Comparison of ENCODE assay signal across 11 cellular contexts in the genomic region with DNA sequence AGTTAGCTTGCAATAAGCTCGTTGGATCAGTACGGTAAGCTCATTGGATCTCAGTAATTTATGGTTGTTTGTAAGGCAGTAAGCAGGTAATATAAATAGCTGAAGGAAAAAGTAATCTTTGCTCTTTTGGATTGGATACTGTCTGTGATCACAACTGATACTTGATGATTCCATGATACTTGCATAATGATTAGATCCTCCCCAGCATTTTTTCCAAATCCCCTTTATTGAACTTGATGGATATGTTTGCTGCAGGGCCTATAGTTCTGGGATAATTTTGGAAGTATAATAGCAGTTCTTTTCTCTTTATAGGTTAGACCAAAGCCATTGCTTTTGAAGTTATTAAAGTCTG. TPM values are rescaled to one million over a fixed set of nuclear protein-coding genes. Genes with fewer than 3 reads are reported as not detected.
DNase-seq lines count a peak whose midpoint lies in the region; TF ChIP-seq lines count a peak whose summit lies in the region.
"Had no signal": no experiment of that assay in that cellular context is flagged by ENCODE, and none has a peak within 500 bp of the region (broad histone marks: within the 10 kb centered on the region; RNA-seq: fewer than 3 reads in every experiment).

No MANE protein-coding gene starts in this region.

- CTCF ChIA-PET in MCF 10A (lab: Yijun Ruan, JAX) (interaction anchor here (0.6 to 2.9 kb wide), 5 partner anchors 15 to 1271 kb away, joined by 3 to 6 read pairs (median 3); no protein-coding TSS in a partner anchor), OCI-LY7 (lab: Charles Lee; ENCODE audit: unreplicated experiment) (interaction anchor here (0.5 to 0.9 kb wide), 2 partner anchors 17 to 455 kb away, joined by 3 to 4 read pairs; no protein-coding TSS in a partner anchor)

- H2AFZ ChIP-seq in OCI-LY7 (ENCODE audit: low read length): no peak overlapping the region

- no peaks in the 10 kb centered on the region for H3K9me2 ChIP-seq in OCI-LY7 (ENCODE audit: insufficient read depth, low read length)

- H3K27me3 ChIP-seq in breast epithelium: no peaks in the 10 kb centered on the region
- no peaks in the 10 kb centered on the region for H3K27me3 ChIP-seq in subcutaneous abdominal adipose tissue (ENCODE audit: control insufficient read depth in 5 of 5, insufficient read depth in 4 of 5, low read length in 5 of 5)
- no peaks in the 10 kb centered on the region for H3K27me3 ChIP-seq in esophagus muscularis mucosa
- H3K27me3 ChIP-seq: BE2C had no signal

- H3K36me3 Mint-ChIP-seq in MCF 10A (ENCODE audit: insufficient read depth, unreplicated experiment): peaks cover 100% of the 10 kb centered on the region

- peak overlapping the region; percentile 59 for H3K4me2 ChIP-seq in OCI-LY7 (ENCODE audit: low read length)

- WGBS in esophagus muscularis mucosa: 90% methylated on average over 2 of the region's 2 CpGs

- H4K20me1 ChIP-seq in OCI-LY7 (ENCODE audit: insufficient read depth, low read length): peaks cover 36% of the 10 kb centered on the region

- no peak for TF ChIP-seq EP300 in esophagus muscularis mucosa (IDR thresholded peaks at IDR 0.05)

- no peak for TF ChIP-seq CTCF in MCF 10A (IDR thresholded peaks at IDR 0.05; ENCODE audit: unreplicated experiment)
- TF ChIP-seq CTCF in breast epithelium (IDR thresholded peaks at IDR 0.05): no peak
- TF ChIP-seq CTCF in OCI-LY7 (conservative IDR thresholded peaks at IDR 0.05; ENCODE audit: low read length): no peak
- TF ChIP-seq CTCF in fibroblast of villous mesenchyme (IDR thresholded peaks at IDR 0.05; ENCODE audit: insufficient read depth, low read depth, low read length): no peak
- no peak for TF ChIP-seq CTCF in esophagus muscularis mucosa (IDR thresholded peaks at IDR 0.05)

- no peak overlapping the region for H3K27ac ChIP-seq in breast epithelium
- peak overlapping the region; percentile 42 for H3K27ac ChIP-seq in OCI-LY7 (ENCODE audit: low read depth, low read length, poor library complexity, severe bottlenecking)
- H3K27ac ChIP-seq in subcutaneous abdominal adipose tissue (ENCODE audit: low read depth, low read length): peak overlapping the region; percentile 12
- H3K27ac ChIP-seq in esophagus muscularis mucosa (replicated peaks in 1 of 4): no peak overlapping the region

- peaks cover 98% of the 10 kb centered on the region for H3K79me2 ChIP-seq in OCI-LY7 (ENCODE audit: insufficient read depth, low read depth, low read length)

- H3K4me1 ChIP-seq in breast epithelium (peaks cover 0 to 8% of the 10 kb centered on the region in 2 donors), OCI-LY7 (ENCODE audit: insufficient read depth, low read length, poor library complexity, severe bottlenecking) (peaks cover 57% of the 10 kb centered on the region), subcutaneous abdominal adipose tissue (ENCODE audit: control insufficient read depth in 5 of 5, insufficient read depth in 5 of 5, low read length in 5 of 5) (peaks cover 0 to 43% (median 26%) of the 10 kb centered on the region in 5 donors), esophagus muscularis mucosa (peaks cover 16 to 56% (median 51%) of the 10 kb centered on the region in 4 donors)
- H3K4me1 ChIP-seq: BE2C had no signal

- no TSS peak for BruUV-seq in MCF 10A (replicated peaks; lab: Mats Ljungman, UMichigan)
- no TSS peak for BruUV-seq in OCI-LY7 (replicated peaks; lab: Mats Ljungman, UMichigan)

- no peak overlapping the region for H3K27ac Mint-ChIP-seq in MCF 10A (ENCODE audit: low read depth, unreplicated experiment)

- H3K4me3 ChIP-seq in breast epithelium (no peak overlapping the region), OCI-LY7 (ENCODE audit: low read depth, low read length, poor library complexity, severe bottlenecking) (peak overlapping the region; percentile 99), fibroblast of villous mesenchyme (ENCODE audit: low read depth, low read length) (peak overlapping the region; percentile 41), subcutaneous abdominal adipose tissue (ENCODE audit: low read depth in 1 of 5, low read length in 5 of 5) (no peak overlapping the region), esophagus muscularis mucosa (no peak overlapping the region)

- DNase-seq in MCF 10A (ENCODE audit: unreplicated experiment) (no peak), breast epithelium (ENCODE audit: low spot score in 2 of 2) (no peak), OCI-LY7 (ENCODE audit: low spot score) (no peak), fibroblast of villous mesenchyme (ENCODE audit: low read depth) (no peak), NCI-H345 (lab: John Stamatoyannopoulos, UW) (no peak), ecto neural progenitor cell (ENCODE audit: low spot score) (no peak), esophagus muscularis mucosa (ENCODE audit: extremely low spot score) (no peak)
- DNase-seq: BE2C; PC-3; stimulated activated CD4-positive, alpha-beta T cell treated with anti-CD3 and anti-CD28 coated beads, Interleukin-4, amount 100 ng/mL, for 24 hours had no signal

- peaks cover 14% of the 10 kb centered on the region for H3K4me1 Mint-ChIP-seq in MCF 10A (ENCODE audit: insufficient read depth, unreplicated experiment)

- H3K9me3 Mint-ChIP-seq in MCF 10A (ENCODE audit: unreplicated experiment): no peaks in the 10 kb centered on the region

- no peak for TF ChIP-seq POLR2A in breast epithelium (IDR thresholded peaks at IDR 0.05)
- no peak for TF ChIP-seq POLR2A in esophagus muscularis mucosa (IDR thresholded peaks at IDR 0.05; ENCODE audit: low read depth)

- no peaks in the 10 kb centered on the region for H3K27me3 Mint-ChIP-seq in MCF 10A (ENCODE audit: insufficient read depth, unreplicated experiment)

- intact Hi-C loops in MCF 10A (cut with micrococcal nuclease): no loop called here
- intact Hi-C loops in breast epithelium (cut with DNase I; ENCODE audit: low total_unique reads): no loop called here
- intact Hi-C loops in OCI-LY7 (cut with micrococcal nuclease; ENCODE audit: unreplicated experiment): no loop called here
- intact Hi-C loops in esophagus muscularis mucosa (cut with DNase I): no loop called here

- H3K36me3 ChIP-seq in breast epithelium (no peaks in the 10 kb centered on the region), OCI-LY7 (ENCODE audit: insufficient read depth, low read length) (peaks cover 96% of the 10 kb centered on the region), subcutaneous abdominal adipose tissue (ENCODE audit: control insufficient read depth in 5 of 5, insufficient read depth in 5 of 5, low read length in 5 of 5) (peaks cover 13 to 42% (median 23%) of the 10 kb centered on the region in 5 donors), esophagus muscularis mucosa (peaks cover 19 to 78% (median 58%) of the 10 kb centered on the region in 4 donors)

- peak overlapping the region; percentile 90 for H3K4me3 Mint-ChIP-seq in MCF 10A (ENCODE audit: unreplicated experiment)

- H3K9me3 ChIP-seq in breast epithelium: no peaks in the 10 kb centered on the region
- H3K9me3 ChIP-seq in OCI-LY7 (ENCODE audit: low read length): no peaks in the 10 kb centered on the region; the same call in 1 of the 2 replicates
- no peaks in the 10 kb centered on the region for H3K9me3 ChIP-seq in subcutaneous abdominal adipose tissue (ENCODE audit: control insufficient read depth in 5 of 5, low read length in 5 of 5)
- no peaks in the 10 kb centered on the region for H3K9me3 ChIP-seq in esophagus muscularis mucosa
- H3K9me3 ChIP-seq: BE2C had no signal

- POLR2A ChIA-PET in MCF 10A (lab: Yijun Ruan, JAX): interaction anchor here (0.6 to 3.7 kb wide), 11 partner anchors 8 to 481 kb away, joined by 3 to 23 read pairs (median 5); partner anchors contain the start of genes MDM1 and SLC35E3
- POLR2A ChIA-PET in OCI-LY7 (lab: Charles Lee): interaction anchor here (0.8 to 1.6 kb wide), 6 partner anchors 9 to 67 kb away, joined by 3 to 9 read pairs (median 4); partner anchors contain the start of gene SLC35E3

- H3K9ac ChIP-seq in subcutaneous abdominal adipose tissue (ENCODE audit: low read length in 5 of 5): no peak overlapping the region

RNA-seq across cellular contexts. Expression of gene MDM2, which starts 5.2 kb away (rescaled TPM):
- total RNA-seq in MCF 10A (2022) (353 and 383 TPM in 2 replicates), breast epithelium (10 to 100 TPM; 69.4 to 73.3 (median 71.8) TPM), OCI-LY7 (2022) (318 and 366 TPM in 2 replicates), fibroblast of villous mesenchyme (151 and 245 TPM in 2 replicates), esophagus muscularis mucosa (10 to 100 TPM; 33.3 to 47.2 (median 40.0) TPM)
- total RNA-seq in OCI-LY7 (2014; rRNA removed; shearing (Covaris generic)): 143 and 229 TPM in 2 replicates

Comparison
In these comparisons a context has a peak if more than half of its experiments do, and no peak if none do; other contexts are left out.
1. H3K27ac ChIP-seq: peak in OCI-LY7 (single experiment) and subcutaneous abdominal adipose tissue (single experiment); none in breast epithelium (0 of 2) and esophagus muscularis mucosa (0 of 4).
2. H3K4me3 ChIP-seq: peak in OCI-LY7 (single experiment) and fibroblast of villous mesenchyme (single experiment); none in breast epithelium (0 of 3), subcutaneous abdominal adipose tissue (0 of 5) and esophagus muscularis mucosa (0 of 4).